ENCODE assay signal across 1 cellular context in the genomic region with DNA sequence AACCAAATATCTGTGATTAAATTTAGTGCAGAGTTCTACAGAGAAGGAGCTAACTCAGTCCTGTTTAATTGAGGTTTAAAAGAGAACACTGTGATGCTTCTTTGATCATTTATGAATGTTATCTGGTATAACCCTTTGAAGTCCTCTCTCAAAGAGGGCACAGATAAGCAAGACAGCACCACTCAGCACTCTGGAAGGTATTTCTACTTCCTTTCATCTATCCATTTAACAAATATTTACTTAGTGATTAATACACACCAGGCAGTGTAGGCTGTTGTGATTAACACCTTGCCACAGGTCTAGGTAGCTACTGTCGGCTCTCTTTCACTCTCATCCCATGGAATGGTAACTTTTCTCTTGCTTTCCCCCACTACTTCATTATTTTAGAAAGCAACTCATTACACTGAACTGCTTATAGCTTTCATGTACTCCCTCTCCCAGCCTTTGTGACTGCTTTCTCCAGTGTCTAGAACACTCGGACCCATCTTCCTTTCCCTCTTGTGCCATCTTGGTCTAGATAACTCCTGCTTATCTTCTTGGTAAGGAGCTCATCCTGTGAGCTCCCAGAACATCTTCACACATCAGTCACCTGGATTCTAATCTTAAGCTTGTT.
TF ChIP-seq lines count a peak whose summit lies in the region.

No MANE protein-coding gene starts in this region.

TF ChIP-seq in HepG2, 621 proteins besides CTCF, POLR2A, EP300 and RAD21 (continued from another document and continues in another):
- TF ChIP-seq, protein P1, sequence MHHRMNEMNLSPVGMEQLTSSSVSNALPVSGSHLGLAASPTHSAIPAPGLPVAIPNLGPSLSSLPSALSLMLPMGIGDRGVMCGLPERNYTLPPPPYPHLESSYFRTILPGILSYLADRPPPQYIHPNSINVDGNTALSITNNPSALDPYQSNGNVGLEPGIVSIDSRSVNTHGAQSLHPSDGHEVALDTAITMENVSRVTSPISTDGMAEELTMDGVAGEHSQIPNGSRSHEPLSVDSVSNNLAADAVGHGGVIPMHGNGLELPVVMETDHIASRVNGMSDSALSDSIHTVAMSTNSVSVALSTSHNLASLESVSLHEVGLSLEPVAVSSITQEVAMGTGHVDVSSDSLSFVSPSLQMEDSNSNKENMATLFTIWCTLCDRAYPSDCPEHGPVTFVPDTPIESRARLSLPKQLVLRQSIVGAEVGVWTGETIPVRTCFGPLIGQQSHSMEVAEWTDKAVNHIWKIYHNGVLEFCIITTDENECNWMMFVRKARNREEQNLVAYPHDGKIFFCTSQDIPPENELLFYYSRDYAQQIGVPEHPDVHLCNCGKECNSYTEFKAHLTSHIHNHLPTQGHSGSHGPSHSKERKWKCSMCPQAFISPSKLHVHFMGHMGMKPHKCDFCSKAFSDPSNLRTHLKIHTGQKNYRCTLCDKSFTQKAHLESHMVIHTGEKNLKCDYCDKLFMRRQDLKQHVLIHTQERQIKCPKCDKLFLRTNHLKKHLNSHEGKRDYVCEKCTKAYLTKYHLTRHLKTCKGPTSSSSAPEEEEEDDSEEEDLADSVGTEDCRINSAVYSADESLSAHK (CRISPR knock-in tag; IDR thresholded peaks at IDR 0.05; ENCODE audit: borderline replicate concordance), result no peak
- TF ChIP-seq SIX1 (CRISPR knock-in tag; IDR thresholded peaks at IDR 0.05; ENCODE audit: borderline replicate concordance) (peak; percentile 91), STAG1 (CRISPR knock-in tag; IDR thresholded peaks at IDR 0.05) (no peak), NFKBIZ (CRISPR knock-in tag; IDR thresholded peaks at IDR 0.05) (peak; percentile 65; the same call in 1 of the 2 replicates), ZFP41 (CRISPR knock-in tag; IDR thresholded peaks at IDR 0.05; ENCODE audit: borderline replicate concordance) (no peak), ZNF609 (CRISPR knock-in tag; IDR thresholded peaks at IDR 0.05; ENCODE audit: borderline replicate concordance) (peak; percentile 96), SMC3 (IDR thresholded peaks at IDR 0.05; ENCODE audit: low read length) (no peak), ZNF510 (CRISPR knock-in tag; IDR thresholded peaks at IDR 0.05; ENCODE audit: low read depth) (no peak), PCBP2 (optimal IDR thresholded peaks at IDR 0.05; ENCODE audit: low read depth, low read length, poor library complexity, severe bottlenecking) (no peak), FOXK1 (CRISPR knock-in tag; IDR thresholded peaks at IDR 0.05; ENCODE audit: borderline replicate concordance, low read depth) (peak; percentile 77; the same call in 1 of the 2 replicates), ZNF562 (CRISPR knock-in tag; IDR thresholded peaks at IDR 0.05; ENCODE audit: borderline replicate concordance) (no peak), NR0B2 (CRISPR knock-in tag; IDR thresholded peaks at IDR 0.05) (no peak), KDM1A (CRISPR knock-in tag; IDR thresholded peaks at IDR 0.05) (0 out of 2 replicates have a peak, but pooled peaks have one; percentile 49), AGO2 (optimal IDR thresholded peaks at IDR 0.05; ENCODE audit: low read depth, low read length) (no peak), ZSCAN5A (CRISPR knock-in tag; IDR thresholded peaks at IDR 0.05; ENCODE audit: borderline replicate concordance) (peak; percentile 81; the same call in 1 of the 2 replicates), MNT (IDR thresholded peaks at IDR 0.05) (no peak), ZNF614 (CRISPR knock-in tag; IDR thresholded peaks at IDR 0.05; ENCODE audit: borderline replicate concordance) (peak; percentile 60; the same call in 1 of the 2 replicates), ARNT2 (CRISPR knock-in tag; IDR thresholded peaks at IDR 0.05; ENCODE audit: low read depth) (no peak), ATF7-NPFF (CRISPR knock-in tag; IDR thresholded peaks at IDR 0.05; ENCODE audit: low read depth) (no peak), ZFY (CRISPR knock-in tag; IDR thresholded peaks at IDR 0.05) (no peak), NFKB2 (CRISPR knock-in tag; IDR thresholded peaks at IDR 0.05; ENCODE audit: borderline replicate concordance) (no peak), ZMYM3 (CRISPR knock-in tag; IDR thresholded peaks at IDR 0.05) (peak; percentile 37; the same call in 1 of the 2 replicates), FIP1L1 (IDR thresholded peaks at IDR 0.05; ENCODE audit: borderline replicate concordance, insufficient read depth, low read depth, low read length) (no peak), SP1 (IDR thresholded peaks at IDR 0.05) (no peak), SP1 (CRISPR knock-in tag; IDR thresholded peaks at IDR 0.05) (no peak; the same call in 1 of the 2 replicates), CREM (IDR thresholded peaks at IDR 0.05) (peak; percentile 97), CREM (CRISPR knock-in tag; IDR thresholded peaks at IDR 0.05) (no peak), TBX3 (IDR thresholded peaks at IDR 0.05; ENCODE audit: borderline replicate concordance) (peak; percentile 100), ZNF326 (CRISPR knock-in tag; IDR thresholded peaks at IDR 0.05; ENCODE audit: borderline replicate concordance) (no peak), MTA1 (CRISPR knock-in tag; IDR thresholded peaks at IDR 0.05; ENCODE audit: borderline replicate concordance) (no peak; the same call in 1 of the 2 replicates), XBP1 (CRISPR knock-in tag; IDR thresholded peaks at IDR 0.05) (no peak), NFYC (CRISPR knock-in tag; IDR thresholded peaks at IDR 0.05) (no peak), ZNF317 (CRISPR knock-in tag; IDR thresholded peaks at IDR 0.05) (no peak; the same call in 1 of the 2 replicates), ZNF549 (CRISPR knock-in tag; IDR thresholded peaks at IDR 0.05) (no peak), FOXO1 (CRISPR knock-in tag; IDR thresholded peaks at IDR 0.05) (peak; percentile 85; the same call in 1 of the 2 replicates), ZSCAN21 (CRISPR knock-in tag; IDR thresholded peaks at IDR 0.05; ENCODE audit: borderline replicate concordance) (0 out of 2 replicates have a peak, but pooled peaks have one; percentile 26), KAT8 (CRISPR knock-in tag; IDR thresholded peaks at IDR 0.05) (peak; percentile 80), POLR2AphosphoS5 (IDR thresholded peaks at IDR 0.05; ENCODE audit: low read depth, low read length) (no peak), HES4 (CRISPR knock-in tag; IDR thresholded peaks at IDR 0.05; ENCODE audit: borderline replicate concordance) (no peak), ZNF619 (CRISPR knock-in tag; IDR thresholded peaks at IDR 0.05) (no peak), ZNF761 (CRISPR knock-in tag; conservative IDR thresholded peaks at IDR 0.05) (no peak), ZKSCAN5 (CRISPR knock-in tag; IDR thresholded peaks at IDR 0.05) (no peak), KMT2A (CRISPR knock-in tag; IDR thresholded peaks at IDR 0.05) (no peak)
- TF ChIP-seq, protein P2, sequence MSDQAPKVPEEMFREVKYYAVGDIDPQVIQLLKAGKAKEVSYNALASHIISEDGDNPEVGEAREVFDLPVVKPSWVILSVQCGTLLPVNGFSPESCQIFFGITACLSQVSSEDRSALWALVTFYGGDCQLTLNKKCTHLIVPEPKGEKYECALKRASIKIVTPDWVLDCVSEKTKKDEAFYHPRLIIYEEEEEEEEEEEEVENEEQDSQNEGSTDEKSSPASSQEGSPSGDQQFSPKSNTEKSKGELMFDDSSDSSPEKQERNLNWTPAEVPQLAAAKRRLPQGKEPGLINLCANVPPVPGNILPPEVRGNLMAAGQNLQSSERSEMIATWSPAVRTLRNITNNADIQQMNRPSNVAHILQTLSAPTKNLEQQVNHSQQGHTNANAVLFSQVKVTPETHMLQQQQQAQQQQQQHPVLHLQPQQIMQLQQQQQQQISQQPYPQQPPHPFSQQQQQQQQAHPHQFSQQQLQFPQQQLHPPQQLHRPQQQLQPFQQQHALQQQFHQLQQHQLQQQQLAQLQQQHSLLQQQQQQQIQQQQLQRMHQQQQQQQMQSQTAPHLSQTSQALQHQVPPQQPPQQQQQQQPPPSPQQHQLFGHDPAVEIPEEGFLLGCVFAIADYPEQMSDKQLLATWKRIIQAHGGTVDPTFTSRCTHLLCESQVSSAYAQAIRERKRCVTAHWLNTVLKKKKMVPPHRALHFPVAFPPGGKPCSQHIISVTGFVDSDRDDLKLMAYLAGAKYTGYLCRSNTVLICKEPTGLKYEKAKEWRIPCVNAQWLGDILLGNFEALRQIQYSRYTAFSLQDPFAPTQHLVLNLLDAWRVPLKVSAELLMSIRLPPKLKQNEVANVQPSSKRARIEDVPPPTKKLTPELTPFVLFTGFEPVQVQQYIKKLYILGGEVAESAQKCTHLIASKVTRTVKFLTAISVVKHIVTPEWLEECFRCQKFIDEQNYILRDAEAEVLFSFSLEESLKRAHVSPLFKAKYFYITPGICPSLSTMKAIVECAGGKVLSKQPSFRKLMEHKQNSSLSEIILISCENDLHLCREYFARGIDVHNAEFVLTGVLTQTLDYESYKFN (CRISPR knock-in tag; conservative IDR thresholded peaks at IDR 0.05), result peak; percentile 93
- TF ChIP-seq, protein P3, sequence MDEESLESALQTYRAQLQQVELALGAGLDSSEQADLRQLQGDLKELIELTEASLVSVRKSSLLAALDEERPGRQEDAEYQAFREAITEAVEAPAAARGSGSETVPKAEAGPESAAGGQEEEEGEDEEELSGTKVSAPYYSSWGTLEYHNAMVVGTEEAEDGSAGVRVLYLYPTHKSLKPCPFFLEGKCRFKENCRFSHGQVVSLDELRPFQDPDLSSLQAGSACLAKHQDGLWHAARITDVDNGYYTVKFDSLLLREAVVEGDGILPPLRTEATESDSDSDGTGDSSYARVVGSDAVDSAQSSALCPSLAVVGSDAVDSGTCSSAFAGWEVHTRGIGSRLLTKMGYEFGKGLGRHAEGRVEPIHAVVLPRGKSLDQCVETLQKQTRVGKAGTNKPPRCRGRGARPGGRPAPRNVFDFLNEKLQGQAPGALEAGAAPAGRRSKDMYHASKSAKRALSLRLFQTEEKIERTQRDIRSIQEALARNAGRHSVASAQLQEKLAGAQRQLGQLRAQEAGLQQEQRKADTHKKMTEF (CRISPR knock-in tag; IDR thresholded peaks at IDR 0.05), result peak; percentile 92
- TF ChIP-seq, protein P4, sequence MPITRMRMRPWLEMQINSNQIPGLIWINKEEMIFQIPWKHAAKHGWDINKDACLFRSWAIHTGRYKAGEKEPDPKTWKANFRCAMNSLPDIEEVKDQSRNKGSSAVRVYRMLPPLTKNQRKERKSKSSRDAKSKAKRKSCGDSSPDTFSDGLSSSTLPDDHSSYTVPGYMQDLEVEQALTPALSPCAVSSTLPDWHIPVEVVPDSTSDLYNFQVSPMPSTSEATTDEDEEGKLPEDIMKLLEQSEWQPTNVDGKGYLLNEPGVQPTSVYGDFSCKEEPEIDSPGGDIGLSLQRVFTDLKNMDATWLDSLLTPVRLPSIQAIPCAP (CRISPR knock-in tag; IDR thresholded peaks at IDR 0.05; ENCODE audit: low read depth), result no peak
- TF ChIP-seq, protein P5, sequence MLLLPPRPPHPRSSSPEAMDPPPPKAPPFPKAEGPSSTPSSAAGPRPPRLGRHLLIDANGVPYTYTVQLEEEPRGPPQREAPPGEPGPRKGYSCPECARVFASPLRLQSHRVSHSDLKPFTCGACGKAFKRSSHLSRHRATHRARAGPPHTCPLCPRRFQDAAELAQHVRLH (CRISPR knock-in tag; IDR thresholded peaks at IDR 0.05; ENCODE audit: borderline replicate concordance, low read depth), result peak; percentile 31; the same call in 1 of the 2 replicates
